In the genomic region with DNA sequence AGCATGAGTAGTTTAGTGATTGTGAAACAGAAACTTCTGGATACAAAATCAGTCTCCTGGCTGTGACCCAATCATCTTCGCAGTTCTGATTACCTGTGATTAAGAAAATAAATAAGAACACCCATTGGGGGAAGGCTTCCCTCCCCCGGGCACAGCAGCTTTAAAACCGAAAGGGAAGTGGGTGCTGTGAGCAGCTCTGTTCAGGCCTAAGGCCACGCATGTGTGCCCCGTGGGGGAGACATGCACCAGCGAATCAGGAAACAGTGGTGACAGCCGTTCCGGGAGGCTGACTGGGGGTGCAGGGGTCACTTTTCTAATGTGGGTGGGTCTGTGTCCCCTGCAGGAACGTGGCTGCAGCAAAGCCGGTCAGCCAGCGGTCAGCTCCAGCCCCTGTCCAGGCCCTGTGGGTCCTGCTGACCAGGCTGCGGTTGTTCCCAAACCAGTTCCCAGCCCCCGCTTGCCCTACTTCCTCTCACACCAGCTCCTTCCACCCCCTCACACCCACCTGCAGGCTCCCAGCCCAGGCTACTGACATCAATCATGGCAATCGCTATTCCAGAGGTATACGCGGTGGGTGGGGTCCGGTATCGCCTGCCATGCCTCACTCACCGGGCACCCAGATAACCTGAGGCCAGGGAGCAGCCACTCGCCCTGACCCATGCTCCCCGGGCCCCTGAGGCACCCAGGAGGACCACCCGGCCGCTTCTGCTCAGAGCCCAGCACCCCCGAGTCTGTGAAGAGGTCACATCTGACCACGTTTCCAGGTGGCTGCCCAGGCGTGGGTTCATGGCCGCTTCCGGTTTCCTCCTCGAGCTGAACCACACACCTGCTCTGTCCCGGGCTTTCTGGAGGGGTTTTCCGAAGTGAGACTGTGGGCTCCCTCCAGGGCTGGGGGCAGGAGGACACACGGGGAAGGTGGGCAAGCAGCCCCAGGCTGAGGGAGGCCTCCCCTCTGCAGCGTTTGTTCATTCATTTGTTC, we compare ENCODE assay signal across 15 cellular contexts. TPM values are rescaled to one million over a fixed set of nuclear protein-coding genes. Genes with fewer than 3 reads are reported as not detected.
DNase-seq lines count a peak whose midpoint lies in the region; ATAC-seq lines count a peak whose summit lies in the region.
"Not testable (repeated sequence)": the region's sequence is repeated elsewhere in the genome, so short reads cannot be mapped to it uniquely, and the experiment has no call there.
"Had no signal": no experiment of that assay in that cellular context is flagged by ENCODE, and none has a peak within 500 bp of the region (broad histone marks: within the 10 kb centered on the region; RNA-seq: fewer than 3 reads in every experiment).

No MANE protein-coding gene starts in this region.

- not testable (repeated sequence) for H3K27me3 Mint-ChIP-seq in activated T-cell treated with anti-CD3 and anti-CD28 coated beads, Interleukin-2, amount 50 U/mL, for 4 hours (ENCODE audit: low read depth)

- H3K36me3 Mint-ChIP-seq in activated T-cell treated with anti-CD3 and anti-CD28 coated beads, Interleukin-2, amount 50 U/mL, for 4 hours (ENCODE audit: insufficient read depth), result not testable (repeated sequence)

- not testable (repeated sequence) for DNase-seq in activated T-cell treated with anti-CD3 and anti-CD28 coated beads, Interleukin-2, amount 50 U/mL, for 4 hours; left ventricle myocardium superior; sciatic nerve (ENCODE audit: low spot score)

- intact Hi-C loops in left ventricle myocardium superior (cut with micrococcal nuclease); sciatic nerve (cut with DNase I): not testable (repeated sequence)

- not testable (repeated sequence) for H3K9me3 Mint-ChIP-seq in activated T-cell treated with anti-CD3 and anti-CD28 coated beads, Interleukin-2, amount 50 U/mL, for 4 hours

- ATAC-seq in GM18498 (IDR thresholded peaks at IDR 0.05; ENCODE audit: unreplicated experiment), result peak; percentile 73
- ATAC-seq in GM19397 (IDR thresholded peaks at IDR 0.05; ENCODE audit: unreplicated experiment), result peak; percentile 52
- ATAC-seq in GM21723 (IDR thresholded peaks at IDR 0.05; ENCODE audit: unreplicated experiment), result peak; percentile 67
- peak; percentile 54 for ATAC-seq in HG02970 (IDR thresholded peaks at IDR 0.05; ENCODE audit: low FRiP score, unreplicated experiment)
- peak; percentile 46 for ATAC-seq in HG03439 (IDR thresholded peaks at IDR 0.05; ENCODE audit: unreplicated experiment)
- ATAC-seq in activated T-cell treated with anti-CD3 and anti-CD28 coated beads, Interleukin-2, amount 50 U/mL, for 4 hours, result peak; percentile 73 to 78
- ATAC-seq in left ventricle myocardium superior, result peak; percentile 15
- peak; percentile 37 for ATAC-seq in sciatic nerve

- H3K4me3 Mint-ChIP-seq in activated T-cell treated with anti-CD3 and anti-CD28 coated beads, Interleukin-2, amount 50 U/mL, for 4 hours, result not testable (repeated sequence)

- H3K4me1 Mint-ChIP-seq in activated T-cell treated with anti-CD3 and anti-CD28 coated beads, Interleukin-2, amount 50 U/mL, for 4 hours (ENCODE audit: low read depth), result not testable (repeated sequence)

RNA-seq across cellular contexts. Expression of a gene that starts 33.8 kb away (rescaled TPM):
- total RNA-seq in activated T-cell treated with anti-CD3 and anti-CD28 coated beads, Interleukin-2, amount 50 U/mL, for 4 hours, result 1 to 10 TPM; 2.4 to 3.6 (median 2.9) TPM
- total RNA-seq in left ventricle myocardium superior (4.4 TPM), sciatic nerve (5.3 TPM)

RNA-seq across cellular contexts. Expression of a gene that starts 54.7 kb away (rescaled TPM):
- not detected for total RNA-seq in activated T-cell treated with anti-CD3 and anti-CD28 coated beads, Interleukin-2, amount 50 U/mL, for 4 hours
- total RNA-seq in left ventricle myocardium superior (not detected), sciatic nerve (not detected)
- total RNA-seq: fibroblast of lung, mucosa of gallbladder, NCI-H460, Peyer's patch, renal cortical epithelial cell, temporal lobe, WTC11 had no signal

Comparison
In these comparisons a context has a peak if more than half of its experiments do, and no peak if none do; other contexts are left out.
1. ATAC-seq: peak in every context shown above with its lines; median percentile 76 in activated T-cell treated with anti-CD3 and anti-CD28 coated beads, Interleukin-2, amount 50 U/mL, for 4 hours; 73 in GM18498; 67 in GM21723; 54 in HG02970; 52 in GM19397; 46 in HG03439; 37 in sciatic nerve; 15 in left ventricle myocardium superior.